ENCODE assay signal across 8 cellular contexts in the genomic region with DNA sequence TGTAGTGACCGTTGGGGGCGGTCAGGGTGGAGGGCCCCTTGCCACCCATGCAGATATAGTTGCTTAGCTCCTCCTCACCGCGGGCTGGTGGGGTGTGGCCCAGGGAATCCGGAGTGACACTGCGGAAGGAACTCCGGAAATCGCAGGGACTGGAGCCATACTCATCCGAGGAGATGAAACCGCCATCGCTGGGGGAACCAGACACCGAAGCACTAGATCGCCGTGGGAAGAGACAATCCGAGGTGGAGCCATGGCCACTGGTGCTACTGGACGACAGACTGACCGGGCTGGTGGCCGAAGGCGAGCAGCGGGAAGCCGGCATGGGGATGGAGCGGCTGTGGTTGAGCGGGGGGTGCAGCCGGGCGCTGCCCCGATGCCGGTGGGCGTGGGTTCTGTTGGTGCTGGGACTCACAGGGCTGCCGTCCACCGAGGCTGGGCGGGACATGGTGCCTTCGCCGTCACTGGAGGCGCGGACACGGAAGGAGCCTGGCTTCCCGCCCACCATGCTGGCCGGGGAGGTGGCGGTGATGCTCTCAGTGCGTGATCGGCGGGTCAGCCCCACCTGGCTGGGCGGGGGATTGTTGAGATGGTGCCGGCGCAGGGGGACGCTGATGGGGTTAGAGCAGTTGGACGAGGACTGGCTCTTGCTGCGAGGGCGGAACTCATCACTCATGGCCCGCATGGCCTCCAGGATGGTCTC. TPM values are rescaled to one million over a fixed set of nuclear protein-coding genes. Genes with fewer than 3 reads are reported as not detected.
DNase-seq lines count a peak whose midpoint lies in the region; ATAC-seq and TF ChIP-seq lines count a peak whose summit lies in the region.

No MANE protein-coding gene starts in this region.

- H3K4me3 ChIP-seq in cardiac fibroblast (replicated peaks in 1 of 2; ENCODE audit: low read depth in 2 of 2, low read length in 2 of 2) = peak overlapping the region; percentile 78 to 80

- H3K36me3 Mint-ChIP-seq in activated T-cell treated with anti-CD3 and anti-CD28 coated beads, Interleukin-2, amount 50 U/mL, for 72 hours (ENCODE audit: insufficient read depth in 2 of 2) = no peaks in the 10 kb centered on the region
- no peaks in the 10 kb centered on the region for H3K36me3 Mint-ChIP-seq in memory B cell

- POLR2A ChIA-PET in HEK293T (lab: Yijun Ruan, JAX) = no interaction called here

- ATAC-seq in activated T-cell treated with anti-CD3 and anti-CD28 coated beads, Interleukin-2, amount 50 U/mL, for 72 hours (replicated peaks in 1 of 2) = no peak
- no peak for ATAC-seq in memory B cell (ENCODE audit: low read depth)
- no peak for ATAC-seq in GM21619 (IDR thresholded peaks at IDR 0.05; ENCODE audit: unreplicated experiment)

- no peaks in the 10 kb centered on the region for H3K9me3 Mint-ChIP-seq in activated T-cell treated with anti-CD3 and anti-CD28 coated beads, Interleukin-2, amount 50 U/mL, for 72 hours
- H3K9me3 Mint-ChIP-seq in memory B cell = no peaks in the 10 kb centered on the region

- peak overlapping the region; percentile 60 to 76 for H3K4me3 Mint-ChIP-seq in activated T-cell treated with anti-CD3 and anti-CD28 coated beads, Interleukin-2, amount 50 U/mL, for 72 hours
- peak overlapping the region; percentile 70 for H3K4me3 Mint-ChIP-seq in memory B cell

- no peak overlapping the region for H3K27ac Mint-ChIP-seq in activated T-cell treated with anti-CD3 and anti-CD28 coated beads, Interleukin-2, amount 50 U/mL, for 72 hours
- H3K27ac Mint-ChIP-seq in memory B cell = no peak overlapping the region

- CTCF ChIA-PET in HEK293T (lab: Yijun Ruan, JAX) = no interaction called here

- no peak for TF ChIP-seq CTCF in cardiac fibroblast (IDR thresholded peaks at IDR 0.05; ENCODE audit: low read depth, low read length)

- H3K4me1 Mint-ChIP-seq in activated T-cell treated with anti-CD3 and anti-CD28 coated beads, Interleukin-2, amount 50 U/mL, for 72 hours (ENCODE audit: low read depth) = peaks cover 57% of the 10 kb centered on the region
- peaks cover 17% of the 10 kb centered on the region for H3K4me1 Mint-ChIP-seq in memory B cell

- H3K27me3 Mint-ChIP-seq in activated T-cell treated with anti-CD3 and anti-CD28 coated beads, Interleukin-2, amount 50 U/mL, for 72 hours (ENCODE audit: low read depth) = peaks cover 2% of the 10 kb centered on the region
- no peaks in the 10 kb centered on the region for H3K27me3 Mint-ChIP-seq in memory B cell

- DNase-seq in activated T-cell treated with anti-CD3 and anti-CD28 coated beads, Interleukin-2, amount 50 U/mL, for 72 hours = peak in 1 of 2 donors; percentile 2
- DNase-seq in activated T-cell treated with anti-CD3 and anti-CD28 coated beads for 4 hours (no peak), cardiac fibroblast (ENCODE audit: low read depth in 2 of 2) (peak in 1 of 2 donors; percentile 53), memory B cell (ENCODE audit: low spot score in 2 of 2) (no peak), ureter (ENCODE audit: low spot score) (peak; percentile 68), HEK293T (ENCODE audit: extremely low spot score) (no peak), NCI-H226 (no peak)

TF ChIP-seq in HEK293T, 16 proteins besides CTCF, POLR2A, EP300 and RAD21:
- TF ChIP-seq ZNF384 (IDR thresholded peaks at IDR 0.05) (no peak), SP1 (IDR thresholded peaks at IDR 0.05) (no peak), L3MBTL2 (conservative IDR thresholded peaks at IDR 0.05) (no peak), HDGF (IDR thresholded peaks at IDR 0.05; ENCODE audit: borderline replicate concordance) (no peak), SUZ12 (IDR thresholded peaks at IDR 0.05) (no peak)

RNA-seq across cellular contexts. Expression of a gene that starts 2.2 kb away (rescaled TPM):
- 1 to 10 TPM; 2.8 to 4.6 TPM for total RNA-seq in activated T-cell treated with anti-CD3 and anti-CD28 coated beads, Interleukin-2, amount 50 U/mL, for 72 hours
- 40.0 TPM for total RNA-seq in ureter

RNA-seq across cellular contexts. Expression of a gene that starts 38.4 kb away (rescaled TPM):
- total RNA-seq in activated T-cell treated with anti-CD3 and anti-CD28 coated beads, Interleukin-2, amount 50 U/mL, for 72 hours = 10 to 100 TPM; 47.2 to 49.4 TPM
- total RNA-seq in ureter = 78.5 TPM
